24 cellular contexts compared by ENCODE assay signal in the genomic region with DNA sequence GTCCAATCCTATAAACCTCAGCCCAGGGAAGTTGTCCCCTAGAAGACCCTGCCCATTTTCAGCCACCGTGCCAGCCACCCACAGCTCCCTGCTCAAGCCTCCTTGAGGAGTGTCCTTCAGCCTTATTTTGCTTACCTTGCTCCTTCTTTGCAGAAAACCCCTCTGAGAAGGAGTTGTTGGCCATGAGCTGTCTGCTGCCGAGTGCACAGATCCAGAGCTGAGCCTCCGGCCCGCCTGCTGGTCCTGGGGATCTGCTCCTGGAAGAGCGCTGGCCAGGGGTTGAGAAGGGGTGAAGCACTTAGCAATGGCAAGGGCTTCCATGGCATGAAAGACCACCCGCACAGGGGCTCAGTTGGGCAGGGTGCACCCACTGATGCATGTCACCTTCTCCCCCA. TPM values are rescaled to one million over a fixed set of nuclear protein-coding genes. Genes with fewer than 3 reads are reported as not detected.
"Had no signal": no experiment of that assay in that cellular context is flagged by ENCODE, and none has a peak within 500 bp of the region (broad histone marks: within the 10 kb centered on the region; RNA-seq: fewer than 3 reads in every experiment).

No MANE protein-coding gene starts in this region.

- H3K27me3 ChIP-seq: SJSA1 had no signal

- H3K36me3 ChIP-seq: SJSA1 had no signal

- H3K9me3 Mint-ChIP-seq: IgD-negative memory B cell had no signal

- H3K9me3 ChIP-seq: SJSA1 had no signal

- H3K4me1 Mint-ChIP-seq: IgD-negative memory B cell had no signal

- H3K36me3 Mint-ChIP-seq: IgD-negative memory B cell had no signal

- H3K4me1 ChIP-seq: SJSA1 had no signal

- H3K9ac ChIP-seq: KMS-11 had no signal

- H3K4me3 ChIP-seq: K562, SJSA1, SK-N-MC had no signal

- H3K27ac ChIP-seq: HL-60, KMS-11, SJSA1, SK-N-MC had no signal

- H3K27ac Mint-ChIP-seq: IgD-negative memory B cell had no signal

- H3K4me2 ChIP-seq: KMS-11 had no signal

- DNase-seq: Kasumi-1, MM.1S, NCI-H1092 treated with DMSO at 0.1 percent for 48 hours, NCI-H1436, NCI-H187, NCI-H2029, NCI-H2081 treated with DMSO at 0.1 percent for 48 hours, NCI-H2171, NCI-H226, NCI-H446, NCI-H510A, NCI-H524 treated with DMSO at 0.1 percent for 48 hours, NCI-H69, NCI-H774, Right ventricle myocardium superior, RPMI8226, SIG-M5 had no signal

RNA-seq across cellular contexts. Expression of gene FRMPD2, which starts 36.6 kb away (rescaled TPM):
- total RNA-seq: M059J had no signal
- polyA plus RNA-seq: IgD-negative memory B cell had no signal
